Comparison of ENCODE assay signal across 23 cellular contexts in the genomic region with DNA sequence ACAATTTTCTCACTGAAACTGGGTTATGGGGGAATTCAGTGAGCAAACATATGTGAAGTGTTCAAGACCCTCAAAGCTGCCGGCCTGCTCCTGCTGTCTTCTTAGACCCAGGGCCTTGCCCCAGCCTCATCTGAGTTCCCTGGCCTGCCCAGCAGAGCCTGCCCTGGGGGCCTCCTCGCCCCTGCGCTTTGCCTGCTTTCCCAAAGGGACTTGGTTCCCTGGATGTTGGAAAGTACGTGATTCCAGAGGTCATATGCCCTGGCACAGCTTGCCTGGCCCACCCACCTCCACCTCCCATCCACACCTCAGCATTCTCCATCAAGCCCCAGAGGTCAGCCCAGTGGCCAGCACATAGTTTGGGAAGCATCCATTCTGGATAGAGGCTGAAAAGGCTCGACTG. TPM values are rescaled to one million over a fixed set of nuclear protein-coding genes. Genes with fewer than 3 reads are reported as not detected.
"Had no signal": no experiment of that assay in that cellular context is flagged by ENCODE, and none has a peak within 500 bp of the region (broad histone marks: within the 10 kb centered on the region; RNA-seq: fewer than 3 reads in every experiment).

No MANE protein-coding gene starts in this region.

- H3K4me3 Mint-ChIP-seq: activated CD4-positive, alpha-beta T cell treated with anti-CD3 and anti-CD28 coated beads for 36 hours; activated CD8-positive, alpha-beta T cell treated with anti-CD3 and anti-CD28 coated beads for 36 hours; activated naive CD8-positive, alpha-beta T cell treated with anti-CD3 and anti-CD28 coated beads, Interleukin-2, amount 50 U/mL, for 24 hours; activated T-cell treated with anti-CD3 and anti-CD28 coated beads, Interleukin-2, amount 50 U/mL, for 72 hours; central memory CD8-positive, alpha-beta T cell; natural killer cell; stimulated activated naive CD8-positive, alpha-beta T cell treated with anti-CD3 and anti-CD28 coated beads, Interleukin-15, Interleukin-2, amounts not matched to agents 100 ng/mL and 50 ng/mL, for 24 hours had no signal

- H3K9me3 ChIP-seq: mucosa of descending colon, psoas muscle, SJSA1, thyroid gland had no signal

- ATAC-seq: activated CD4-positive, alpha-beta T cell treated with anti-CD3 and anti-CD28 coated beads for 36 hours; activated CD8-positive, alpha-beta T cell treated with anti-CD3 and anti-CD28 coated beads for 36 hours; activated naive CD8-positive, alpha-beta T cell treated with anti-CD3 and anti-CD28 coated beads, Interleukin-2, amount 50 U/mL, for 24 hours; activated T-cell treated with anti-CD3 and anti-CD28 coated beads, Interleukin-2, amount 50 U/mL, for 72 hours; mucosa of descending colon; natural killer cell; psoas muscle had no signal

- H3K4me3 ChIP-seq: lung, mucosa of descending colon, psoas muscle, SJSA1, thyroid gland had no signal

- H3K4me1 ChIP-seq: SJSA1 had no signal

- DNase-seq: activated CD4-positive, alpha-beta T cell treated with anti-CD3 and anti-CD28 coated beads for 36 hours; activated CD8-positive, alpha-beta memory T cell treated with anti-CD3 and anti-CD28 coated beads, Interleukin-2, amount 50 U/mL, for 4 hours; activated CD8-positive, alpha-beta T cell treated with anti-CD3 and anti-CD28 coated beads for 36 hours; activated naive CD4-positive, alpha-beta T cell treated with Interleukin-2 at 50 U/mL for 16 hours; activated naive CD8-positive, alpha-beta T cell treated with anti-CD3 and anti-CD28 coated beads, Interleukin-2, amount 50 U/mL, for 24 hours; activated T-cell treated with anti-CD3 and anti-CD28 coated beads, Interleukin-2, amount 50 U/mL, for 72 hours; cortex of kidney; effector memory CD4-positive, alpha-beta T cell; natural killer cell; stimulated activated CD4-positive, alpha-beta T cell treated with anti-CD3 and anti-CD28 coated beads, Interleukin-4, amount 100 ng/mL, for 1 hour; stimulated activated CD8-positive, alpha-beta memory T cell treated with anti-CD3 and anti-CD28 coated beads, Interleukin-4, amount 100 ng/mL, for 48 hours; SW 1271; T-helper 9 cell; thyroid gland had no signal

- H3K27ac Mint-ChIP-seq: activated CD4-positive, alpha-beta T cell treated with anti-CD3 and anti-CD28 coated beads for 36 hours; activated CD8-positive, alpha-beta T cell treated with anti-CD3 and anti-CD28 coated beads for 36 hours; activated naive CD8-positive, alpha-beta T cell treated with anti-CD3 and anti-CD28 coated beads, Interleukin-2, amount 50 U/mL, for 24 hours; activated T-cell treated with anti-CD3 and anti-CD28 coated beads, Interleukin-2, amount 50 U/mL, for 72 hours; natural killer cell; stimulated activated naive CD8-positive, alpha-beta T cell treated with anti-CD3 and anti-CD28 coated beads, Interleukin-15, Interleukin-2, amounts not matched to agents 100 ng/mL and 50 ng/mL, for 24 hours had no signal

- H3K9me3 Mint-ChIP-seq: activated CD8-positive, alpha-beta T cell treated with anti-CD3 and anti-CD28 coated beads for 36 hours; activated naive CD8-positive, alpha-beta T cell treated with anti-CD3 and anti-CD28 coated beads, Interleukin-2, amount 50 U/mL, for 24 hours; activated T-cell treated with anti-CD3 and anti-CD28 coated beads, Interleukin-2, amount 50 U/mL, for 72 hours; central memory CD8-positive, alpha-beta T cell; natural killer cell; stimulated activated naive CD8-positive, alpha-beta T cell treated with anti-CD3 and anti-CD28 coated beads, Interleukin-15, Interleukin-2, amounts not matched to agents 100 ng/mL and 50 ng/mL, for 24 hours had no signal

- H3K36me3 ChIP-seq: SJSA1, thyroid gland had no signal

- H3K27ac ChIP-seq: epithelial cell of prostate, psoas muscle, SJSA1 had no signal

- H3K36me3 Mint-ChIP-seq: natural killer cell had no signal

- H3K27me3 Mint-ChIP-seq: activated CD8-positive, alpha-beta T cell treated with anti-CD3 and anti-CD28 coated beads for 36 hours had no signal

- H3K27me3 ChIP-seq: SJSA1, thyroid gland had no signal

RNA-seq across cellular contexts. Expression of a gene that starts 13.7 kb away (rescaled TPM):
- total RNA-seq: activated CD4-positive, alpha-beta T cell treated with anti-CD3 and anti-CD28 coated beads for 36 hours; activated CD8-positive, alpha-beta T cell treated with anti-CD3 and anti-CD28 coated beads for 36 hours; glomerular endothelial cell; natural killer cell; psoas muscle; sciatic nerve; SJSA1 had no signal
- polyA plus RNA-seq: psoas muscle had no signal
